2 cellular contexts compared by ENCODE assay signal in genomic region chr10:526651-527312, GRCh38.
TF ChIP-seq lines count a peak whose summit lies in the region.

No MANE protein-coding gene starts in this region.

TF ChIP-seq in IMR-90, 13 proteins besides CTCF, POLR2A, EP300 and RAD21:
- TF ChIP-seq NFE2L2 (IDR thresholded peaks at IDR 0.05; ENCODE audit: low read depth, low read length) (no peak), MAFK (IDR thresholded peaks at IDR 0.05; ENCODE audit: low read depth, low read length) (no peak), RFX5 (IDR thresholded peaks at IDR 0.05; ENCODE audit: low read depth, low read length) (no peak), MAZ (IDR thresholded peaks at IDR 0.05; ENCODE audit: borderline replicate concordance, low read depth, low read length) (no peak), MXI1 (IDR thresholded peaks at IDR 0.05; ENCODE audit: borderline replicate concordance, low read depth, low read length) (no peak), CHD1 (IDR thresholded peaks at IDR 0.05; ENCODE audit: low read depth, low read length) (no peak)

TF ChIP-seq in H1, 55 proteins besides CTCF, POLR2A, EP300 and RAD21:
- TF ChIP-seq TBP (IDR thresholded peaks at IDR 0.05; ENCODE audit: low read depth, low read length) (no peak), SUZ12 (IDR thresholded peaks at IDR 0.05; ENCODE audit: low read length) (no peak), KDM5A (IDR thresholded peaks at IDR 0.05; ENCODE audit: low read length) (no peak)
TF ChIP-seq in H1: peak in this region for 0.
